In the genomic region with DNA sequence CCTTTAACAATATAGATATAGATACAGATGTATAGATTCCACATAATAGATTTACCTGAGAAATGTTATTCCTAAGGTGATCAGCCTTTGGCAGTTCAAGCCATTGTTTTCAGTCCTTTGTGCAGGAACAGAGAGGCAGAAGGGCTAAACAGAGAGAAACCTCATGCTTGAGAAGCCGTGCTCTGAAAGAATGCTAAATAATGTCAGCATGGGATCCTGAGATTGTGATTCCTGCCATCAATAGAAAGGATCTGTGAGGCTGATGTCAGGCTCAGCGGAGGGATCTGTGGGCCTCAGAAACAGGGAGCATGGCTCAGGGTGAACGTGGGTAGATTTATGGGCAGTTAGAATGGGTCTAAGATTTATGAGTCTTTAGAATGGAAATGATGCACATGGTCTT, we compare ENCODE assay signal across 30 cellular contexts.
"Had no signal": no experiment of that assay in that cellular context is flagged by ENCODE, and none has a peak within 500 bp of the region (broad histone marks: within the 10 kb centered on the region; RNA-seq: fewer than 3 reads in every experiment).

No MANE protein-coding gene starts in this region.

- H3K36me3 Mint-ChIP-seq: naive thymus-derived CD4-positive, alpha-beta T cell; natural killer cell; stimulated activated effector memory CD8-positive, alpha-beta T cell treated with anti-CD3 and anti-CD28 coated beads, Interleukin-12 subunit alpha, Interleukin-12 subunit beta, amount 100 ng/mL, for 72 hours; stimulated activated naive B cell treated with anti-CD40 and anti-IgM and Interleukin-4, amounts not matched to agents 10 μg/mL and 1 μg/mL and 100 μg/mL, for 72 hours; type B pancreatic cell had no signal

- H3K27me3 ChIP-seq: neutrophil, ovary, right lobe of liver, sigmoid colon, stomach, suprapubic skin, testis, tibial artery, transverse colon, upper lobe of right lung, uterus had no signal

- H2AFZ ChIP-seq: parathyroid adenoma had no signal

- H3K79me2 ChIP-seq: parathyroid adenoma had no signal

- H3K9me3 ChIP-seq: neutrophil, ovary, psoas muscle, right lobe of liver, sigmoid colon, stomach, suprapubic skin, testis, tibial artery, transverse colon, upper lobe of right lung, uterus had no signal

- H3K27ac ChIP-seq: neutrophil, ovary, parathyroid adenoma, psoas muscle, right lobe of liver, sigmoid colon, stomach, suprapubic skin, testis, tibial artery, transverse colon, upper lobe of right lung, uterus had no signal

- H3K9ac ChIP-seq: parathyroid adenoma had no signal

- H3K4me1 Mint-ChIP-seq: naive thymus-derived CD4-positive, alpha-beta T cell; natural killer cell; nephron; stimulated activated effector memory CD8-positive, alpha-beta T cell treated with anti-CD3 and anti-CD28 coated beads, Interleukin-12 subunit alpha, Interleukin-12 subunit beta, amount 100 ng/mL, for 72 hours; stimulated activated naive B cell treated with anti-CD40 and anti-IgM and Interleukin-4, amounts not matched to agents 10 μg/mL and 1 μg/mL and 100 μg/mL, for 72 hours had no signal

- H3K9me3 Mint-ChIP-seq: nephron; stimulated activated effector memory CD8-positive, alpha-beta T cell treated with anti-CD3 and anti-CD28 coated beads, Interleukin-12 subunit alpha, Interleukin-12 subunit beta, amount 100 ng/mL, for 72 hours; stimulated activated naive B cell treated with anti-CD40 and anti-IgM and Interleukin-4, amounts not matched to agents 10 μg/mL and 1 μg/mL and 100 μg/mL, for 72 hours; stimulated activated naive CD8-positive, alpha-beta T cell treated with anti-CD3 and anti-CD28 coated beads, Interleukin-15, Interleukin-2, amounts not matched to agents 100 ng/mL and 50 ng/mL, for 24 hours; type B pancreatic cell had no signal

- H3K4me3 ChIP-seq: ovary, psoas muscle, right lobe of liver, sigmoid colon, stomach, suprapubic skin, testis, tibial artery, transverse colon, upper lobe of right lung, uterus had no signal

- FAIRE-seq: small intestine had no signal

- H3K27ac Mint-ChIP-seq: naive thymus-derived CD4-positive, alpha-beta T cell; natural killer cell; nephron; progenitor cell of endocrine pancreas; stimulated activated effector memory CD8-positive, alpha-beta T cell treated with anti-CD3 and anti-CD28 coated beads, Interleukin-12 subunit alpha, Interleukin-12 subunit beta, amount 100 ng/mL, for 72 hours; stimulated activated naive B cell treated with anti-CD40 and anti-IgM and Interleukin-4, amounts not matched to agents 10 μg/mL and 1 μg/mL and 100 μg/mL, for 72 hours; stimulated activated naive CD8-positive, alpha-beta T cell treated with anti-CD3 and anti-CD28 coated beads, Interleukin-15, Interleukin-2, amounts not matched to agents 100 ng/mL and 50 ng/mL, for 24 hours; type B pancreatic cell had no signal

- H3K4me1 ChIP-seq: parathyroid adenoma, psoas muscle, sigmoid colon, suprapubic skin, testis, tibial artery, transverse colon, upper lobe of right lung, uterus had no signal

- DNase-seq: naive thymus-derived CD4-positive, alpha-beta T cell; natural killer cell; nucleus accumbens; ovary; posterior cingulate gyrus; psoas muscle; right cardiac atrium; right lobe of liver; sigmoid colon; small intestine; stimulated activated CD4-positive, alpha-beta T cell treated with anti-CD3 and anti-CD28 coated beads, Interleukin-15, amount 100 ng/mL, for 24 hours; stimulated activated CD4-positive, alpha-beta T cell treated with anti-CD3 and anti-CD28 coated beads, Interleukin-2, amount 100 ng/mL, for 24 hours; stimulated activated CD4-positive, alpha-beta T cell treated with anti-CD3 and anti-CD28 coated beads, Interleukin-2, amount 100 ng/mL, for 48 hours; stimulated activated CD4-positive, alpha-beta T cell treated with anti-CD3 and anti-CD28 coated beads, Interleukin-4, amount 100 ng/mL, for 24 hours; stimulated activated naive B cell treated with anti-CD40 and anti-IgM and Interleukin-4, amounts not matched to agents 10 μg/mL and 1 μg/mL and 100 μg/mL, for 72 hours; stimulated activated naive CD4-positive, alpha-beta T cell treated with Interleukin-2 at 50 U/mL for 16 hours; stomach; tibial artery; transverse colon; upper lobe of right lung; uterus had no signal

- H3K27me3 Mint-ChIP-seq: progenitor cell of endocrine pancreas; stimulated activated naive B cell treated with anti-CD40 and anti-IgM and Interleukin-4, amounts not matched to agents 10 μg/mL and 1 μg/mL and 100 μg/mL, for 72 hours; stimulated activated naive CD8-positive, alpha-beta T cell treated with anti-CD3 and anti-CD28 coated beads, Interleukin-15, Interleukin-2, amounts not matched to agents 100 ng/mL and 50 ng/mL, for 24 hours; type B pancreatic cell had no signal

- H3K4me3 Mint-ChIP-seq: naive thymus-derived CD4-positive, alpha-beta T cell; natural killer cell; nephron; stimulated activated effector memory CD8-positive, alpha-beta T cell treated with anti-CD3 and anti-CD28 coated beads, Interleukin-12 subunit alpha, Interleukin-12 subunit beta, amount 100 ng/mL, for 72 hours; stimulated activated naive B cell treated with anti-CD40 and anti-IgM and Interleukin-4, amounts not matched to agents 10 μg/mL and 1 μg/mL and 100 μg/mL, for 72 hours; stimulated activated naive CD8-positive, alpha-beta T cell treated with anti-CD3 and anti-CD28 coated beads, Interleukin-15, Interleukin-2, amounts not matched to agents 100 ng/mL and 50 ng/mL, for 24 hours; type B pancreatic cell had no signal

- H3K36me3 ChIP-seq: neutrophil, ovary, right lobe of liver, sigmoid colon, stomach, suprapubic skin, tibial artery, transverse colon, upper lobe of right lung, uterus had no signal
